8 cellular contexts compared by ENCODE assay signal in genomic region chr14:34982421-34983147, GRCh38. TPM values are rescaled to one million over a fixed set of nuclear protein-coding genes. Genes with fewer than 3 reads are reported as not detected.
DNase-seq lines count a peak whose midpoint lies in the region; ATAC-seq lines count a peak whose summit lies in the region.

TSS of gene SRP54 (plus strand) at chr14:34982992. CDS start at chr14:34996710, 13,718 bp downstream.

- peak within 1 kb of the TSS; percentile 96 for H3K27ac ChIP-seq in epithelial cell of prostate

- peaks cover 2% of the 10 kb centered on the region for H3K36me3 Mint-ChIP-seq in IgD-negative memory B cell

- no peak within 1 kb of the TSS for H3K27ac Mint-ChIP-seq in IgD-negative memory B cell

- peaks cover 13 to 24% (median 15%) of the 10 kb centered on the region in 3 donors for H3K4me1 Mint-ChIP-seq in IgD-negative memory B cell

- H3K27me3 ChIP-seq in mononuclear cell (ENCODE audit: insufficient read depth, low read length), result no peaks in the 10 kb centered on the region

- no peaks in the 10 kb centered on the region for H3K9me3 Mint-ChIP-seq in IgD-negative memory B cell

- H3K27me3 Mint-ChIP-seq in IgD-negative memory B cell, result no peaks in the 10 kb centered on the region

- DNase-seq in DMS53 (lab: John Stamatoyannopoulos, UW), result peak; percentile 98
- peak; percentile 98 for DNase-seq in OCI-M1 (lab: John Stamatoyannopoulos, UW)
- peak; percentile 100 for DNase-seq in activated T-cell treated with anti-CD3 and anti-CD28 coated beads for 24 hours (ENCODE audit: low read depth)
- peak; percentile 91 for DNase-seq in epithelial cell of prostate (ENCODE audit: low read depth, low spot score)
- peak; percentile 98 to 100 for DNase-seq in stimulated activated CD8-positive, alpha-beta memory T cell treated with anti-CD3 and anti-CD28 coated beads, Interleukin-4, amount 100 ng/mL, for 1 hour (ENCODE audit: low read depth in 2 of 2, low spot score in 1 of 2)

- no peaks in the 10 kb centered on the region for H3K9me3 ChIP-seq in mononuclear cell (ENCODE audit: low read depth, low read length)

- peak; percentile 79 for ATAC-seq in GM21576 (IDR thresholded peaks at IDR 0.05; ENCODE audit: unreplicated experiment)

- no peak within 1 kb of the TSS for H3K4me3 Mint-ChIP-seq in IgD-negative memory B cell

- H3K4me3 ChIP-seq in mononuclear cell (ENCODE audit: low read length), result peak within 1 kb of the TSS; percentile 79

- peaks cover 33% of the 10 kb centered on the region for H3K4me1 ChIP-seq in mononuclear cell (ENCODE audit: insufficient read depth, low read length)

RNA-seq across cellular contexts. Expression of gene SRP54, which starts in this region (rescaled TPM):
- polyA plus RNA-seq in IgD-negative memory B cell, result 35.1 TPM
- total RNA-seq in mononuclear cell, result 52.4 TPM

Comparison
In these comparisons a context has a peak if more than half of its experiments do, and no peak if none do; other contexts are left out.
1. Peak in every context shown above with its lines: DNase-seq, ATAC-seq, H3K4me3 ChIP-seq and H3K27ac ChIP-seq.